ENCODE assay signal across 9 cellular contexts in genomic region chr22:46561435-46561905, GRCh38. TPM values are rescaled to one million over a fixed set of nuclear protein-coding genes. Genes with fewer than 3 reads are reported as not detected.
DNase-seq lines count a peak whose midpoint lies in the region; ATAC-seq and TF ChIP-seq lines count a peak whose summit lies in the region.
"Had no signal": no experiment of that assay in that cellular context is flagged by ENCODE, and none has a peak within 500 bp of the region (broad histone marks: within the 10 kb centered on the region; RNA-seq: fewer than 3 reads in every experiment).

No MANE protein-coding gene starts in this region.

- DNase-seq in Caco-2 (peak; percentile 59 to 76), OCI-M1 (lab: John Stamatoyannopoulos, UW) (peak; percentile 73), glomerular visceral epithelial cell (ENCODE audit: extremely low spot score) (peak; percentile 34), NCI-H446 treated with DMSO at 0.1 percent for 48 hours (lab: John Stamatoyannopoulos, UW) (no peak), NCI-H2107 (lab: John Stamatoyannopoulos, UW) (no peak)

- TF ChIP-seq POLR2A in GM19193 (IDR thresholded peaks at IDR 0.05; ENCODE audit: extremely low read depth, insufficient read depth, insufficient read length), result peak; percentile 34

- H3K36me3 ChIP-seq in Caco-2 (ENCODE audit: control insufficient read depth, insufficient read depth, low read length), result no peaks in the 10 kb centered on the region
- H3K36me3 ChIP-seq: heart left ventricle had no signal

- intact Hi-C loops in Caco-2 (cut with micrococcal nuclease; ENCODE audit: unreplicated experiment), result no loop called here

- H3K4me3 Mint-ChIP-seq in Caco-2 (ENCODE audit: unreplicated experiment), result peak overlapping the region; percentile 29

- CTCF ChIA-PET in Caco-2 (lab: Charles Lee), result no interaction called here

- H3K27me3 Mint-ChIP-seq in Caco-2 (ENCODE audit: insufficient read depth, unreplicated experiment), result no peaks in the 10 kb centered on the region

- ATAC-seq in GM19467 (IDR thresholded peaks at IDR 0.05; ENCODE audit: unreplicated experiment) (no peak), HG03460 (IDR thresholded peaks at IDR 0.05; ENCODE audit: unreplicated experiment) (no peak)
- ATAC-seq: heart left ventricle had no signal

- H3K4me1 ChIP-seq in Caco-2, result peaks cover 12% of the 10 kb centered on the region

- H3K27ac Mint-ChIP-seq in Caco-2 (ENCODE audit: unreplicated experiment), result peak overlapping the region; percentile 45

- H3K9me3 ChIP-seq in Caco-2, result no peaks in the 10 kb centered on the region

- peaks cover 6% of the 10 kb centered on the region for H3K36me3 Mint-ChIP-seq in Caco-2 (ENCODE audit: insufficient read depth, unreplicated experiment)

- peaks cover 8% of the 10 kb centered on the region for H3K9me3 Mint-ChIP-seq in Caco-2 (ENCODE audit: unreplicated experiment)

- TF ChIP-seq CTCF in Caco-2 (IDR thresholded peaks at IDR 0.05; ENCODE audit: insufficient read depth in 1 of 2, low read depth in 1 of 2, low read length in 1 of 2, severe bottlenecking in 1 of 2, unreplicated experiment in 1 of 2), result no peak

- H3K4me1 Mint-ChIP-seq in Caco-2 (ENCODE audit: low read depth, unreplicated experiment), result no peaks in the 10 kb centered on the region

- BruUV-seq in Caco-2 (replicated peaks; lab: Mats Ljungman, UMichigan), result no TSS peak

- POLR2A ChIA-PET in Caco-2 (lab: Charles Lee), result no interaction called here

- no peak overlapping the region for H3K4me3 ChIP-seq in Caco-2 (ENCODE audit: low read depth, low read length)
- H3K4me3 ChIP-seq: heart left ventricle had no signal

- no peaks in the 10 kb centered on the region for H3K27me3 ChIP-seq in Caco-2 (replicated peaks; ENCODE audit: control insufficient read depth, insufficient read depth, low read length)
- H3K27me3 ChIP-seq: heart left ventricle had no signal

RNA-seq across cellular contexts. Expression of gene CELSR1, which starts 24.1 kb away (rescaled TPM):
- total RNA-seq in Caco-2 (2022), result 29.5 and 33.2 TPM in 2 replicates

RNA-seq across cellular contexts. Expression of gene GRAMD4, which starts 58.7 kb away (rescaled TPM):
- 20.8 and 23.4 TPM in 2 replicates for total RNA-seq in Caco-2 (2022)

Comparison
In these comparisons a context has a peak if more than half of its experiments do, and no peak if none do; other contexts are left out.
1. DNase-seq: peak in Caco-2 (2 of 2), OCI-M1 (single experiment) and glomerular visceral epithelial cell (single experiment); none in NCI-H446 treated with DMSO at 0.1 percent for 48 hours (single experiment) and NCI-H2107 (single experiment).